2 cellular contexts compared by ENCODE assay signal in genomic region chr6:139498715-139499114, GRCh38.
A peak's percentile ranks its signal among the peaks of the same experiment; 100 is the strongest.
TF ChIP-seq lines count a peak whose summit lies in the region.

No MANE protein-coding gene starts in this region.

TF ChIP-seq in GM23338, 12 proteins besides CTCF, POLR2A, EP300 and RAD21:
- TF ChIP-seq ZNF462 (CRISPR knock-in tag; IDR thresholded peaks at IDR 0.05) (no peak), STAT1 (IDR thresholded peaks at IDR 0.05; ENCODE audit: unreplicated experiment) (no peak), EZH2phosphoT487 (IDR thresholded peaks at IDR 0.05; ENCODE audit: unreplicated experiment) (no peak)

TF ChIP-seq in K562, 482 proteins besides CTCF, POLR2A, EP300 and RAD21:
- TF ChIP-seq FOXP4 (CRISPR knock-in tag; IDR thresholded peaks at IDR 0.05; ENCODE audit: borderline replicate concordance) = no peak
- no peak for TF ChIP-seq MYC (IDR thresholded peaks at IDR 0.05; ENCODE audit: low read depth, low read length)
- TF ChIP-seq MYC (CRISPR knock-in tag; IDR thresholded peaks at IDR 0.05; ENCODE audit: borderline replicate concordance, low read depth) = no peak
- no peak for TF ChIP-seq NFIC (IDR thresholded peaks at IDR 0.05)
- 0 out of 2 replicates have a peak, but pooled peaks have one; percentile 22 for TF ChIP-seq HDAC2 (IDR thresholded peaks at IDR 0.05)
- TF ChIP-seq KAT7 (CRISPR knock-in tag; IDR thresholded peaks at IDR 0.05; ENCODE audit: borderline replicate concordance) = no peak
- peak; percentile 83 to 87 for TF ChIP-seq KDM1A (IDR thresholded peaks at IDR 0.05)
- TF ChIP-seq CBFA2T3 (IDR thresholded peaks at IDR 0.05) = peak; percentile 24
